21 cellular contexts compared by ENCODE assay signal in genomic region chr19:33207903-33208302, GRCh38. TPM values are rescaled to one million over a fixed set of nuclear protein-coding genes. Genes with fewer than 3 reads are reported as not detected.
DNase-seq lines count a peak whose midpoint lies in the region; ATAC-seq, FAIRE-seq and TF ChIP-seq lines count a peak whose summit lies in the region.
"Had no signal": no experiment of that assay in that cellular context is flagged by ENCODE, and none has a peak within 500 bp of the region (broad histone marks: within the 10 kb centered on the region; RNA-seq: fewer than 3 reads in every experiment).

No MANE protein-coding gene starts in this region.

- peak; percentile 66 to 85 (median 77) for ATAC-seq in right lobe of liver
- no peak for ATAC-seq in stimulated activated effector memory CD8-positive, alpha-beta T cell treated with anti-CD3 and anti-CD28 coated beads, Interleukin-12 subunit alpha, Interleukin-12 subunit beta, amount 100 ng/mL, for 72 hours
- ATAC-seq: GM12878 had no signal

- TF ChIP-seq POLR2A in right lobe of liver (IDR thresholded peaks at IDR 0.05), result no peak

- DNase-seq in H7 (peak; percentile 36), kidney (peak; percentile 45), right lobe of liver (peak; percentile 44 to 84 (median 80)), SKM-1 treated with dmso at 0.1 percent for 144 hours (lab: John Stamatoyannopoulos, UW; ENCODE audit: unreplicated experiment) (no peak)
- no peak for DNase-seq in stimulated activated CD4-positive, alpha-beta T cell treated with anti-CD3 and anti-CD28 coated beads, Interleukin-12 subunit alpha, Interleukin-12 subunit beta, amount 100 ng/mL, for 4 hours
- DNase-seq in stimulated activated effector memory CD8-positive, alpha-beta T cell treated with anti-CD3 and anti-CD28 coated beads, Interleukin-12 subunit alpha, Interleukin-12 subunit beta, amount 100 ng/mL, for 72 hours (ENCODE audit: low spot score in 2 of 2), result no peak
- DNase-seq: ACHN; BE2C; CD4-positive, alpha-beta memory T cell; DND-41; EL; GM23248; HCEC 1CT; HFFc6 had no signal

- 40% methylated on average over 3 of the region's 9 CpGs for WGBS in right lobe of liver (ENCODE audit: insufficient coverage, low coverage, low lambda C conversion rate, missing lambda C conversion rate)

- no peak overlapping the region for H3K27ac Mint-ChIP-seq in stimulated activated effector memory CD8-positive, alpha-beta T cell treated with anti-CD3 and anti-CD28 coated beads, Interleukin-12 subunit alpha, Interleukin-12 subunit beta, amount 100 ng/mL, for 72 hours
- H3K27ac Mint-ChIP-seq: CD4-positive, alpha-beta memory T cell; HFFc6; IgD-negative memory B cell had no signal

- intact Hi-C loops in kidney (cut with DNase I), result no loop called here
- intact Hi-C loops in right lobe of liver (cut with DNase I), result no loop called here

- H3K9me3 ChIP-seq in kidney (ENCODE audit: control insufficient read depth in 1 of 2, low read length in 2 of 2) (no peaks in the 10 kb centered on the region), right lobe of liver (no peaks in the 10 kb centered on the region)
- H3K9me3 ChIP-seq: BE2C had no signal

- H3K4me1 ChIP-seq in kidney (ENCODE audit: control insufficient read depth in 1 of 2, insufficient read depth in 1 of 2, low read depth in 1 of 2, low read length in 2 of 2), result peaks cover 0 to 4% of the 10 kb centered on the region in 2 donors
- H3K4me1 ChIP-seq in right lobe of liver, result peaks cover 0 to 25% (median 0%) of the 10 kb centered on the region in 4 donors
- H3K4me1 ChIP-seq: BE2C had no signal

- H3K36me3 ChIP-seq in H7 (replicated peaks; ENCODE audit: control insufficient read depth, insufficient read depth, low read length) (peaks cover 4% of the 10 kb centered on the region), kidney (ENCODE audit: control insufficient read depth in 1 of 2, insufficient read depth in 2 of 2, low read length in 2 of 2) (peaks cover 0 to 4% of the 10 kb centered on the region in 2 donors), right lobe of liver (peaks cover 0 to 4% (median 0%) of the 10 kb centered on the region in 4 donors)

- no peak for FAIRE-seq in kidney (lab: Jason Lieb, UNC)
- FAIRE-seq: A204.1, GM12878, HTR-8/SVneo had no signal

- no peaks in the 10 kb centered on the region for H3K27me3 ChIP-seq in H7 (ENCODE audit: control insufficient read depth, insufficient read depth, low read length)
- H3K27me3 ChIP-seq in right lobe of liver, result no peaks in the 10 kb centered on the region
- H3K27me3 ChIP-seq: BE2C had no signal

- no peaks in the 10 kb centered on the region for H3K9me3 Mint-ChIP-seq in stimulated activated effector memory CD8-positive, alpha-beta T cell treated with anti-CD3 and anti-CD28 coated beads, Interleukin-12 subunit alpha, Interleukin-12 subunit beta, amount 100 ng/mL, for 72 hours
- H3K9me3 Mint-ChIP-seq: CD14-positive monocyte; CD4-positive, alpha-beta memory T cell; HFFc6; IgD-negative memory B cell had no signal

- no peak for TF ChIP-seq CTCF in kidney (IDR thresholded peaks at IDR 0.05; ENCODE audit: borderline replicate concordance, extremely low read depth, insufficient read depth)
- no peak for TF ChIP-seq CTCF in right lobe of liver (IDR thresholded peaks at IDR 0.05)

- no peaks in the 10 kb centered on the region for H3K36me3 Mint-ChIP-seq in stimulated activated effector memory CD8-positive, alpha-beta T cell treated with anti-CD3 and anti-CD28 coated beads, Interleukin-12 subunit alpha, Interleukin-12 subunit beta, amount 100 ng/mL, for 72 hours
- H3K36me3 Mint-ChIP-seq: CD4-positive, alpha-beta memory T cell; IgD-negative memory B cell had no signal

- no peaks in the 10 kb centered on the region for H3K4me1 Mint-ChIP-seq in stimulated activated effector memory CD8-positive, alpha-beta T cell treated with anti-CD3 and anti-CD28 coated beads, Interleukin-12 subunit alpha, Interleukin-12 subunit beta, amount 100 ng/mL, for 72 hours
- H3K4me1 Mint-ChIP-seq: CD4-positive, alpha-beta memory T cell; IgD-negative memory B cell had no signal

- no peak overlapping the region for H3K27ac ChIP-seq in kidney (ENCODE audit: low read depth in 2 of 2, low read length in 2 of 2)
- no peak overlapping the region for H3K27ac ChIP-seq in right lobe of liver
- H3K27ac ChIP-seq: GM23248 had no signal

- no peak overlapping the region for H3K9ac ChIP-seq in kidney (ENCODE audit: low read length in 2 of 2)
- H3K9ac ChIP-seq: GM23248 had no signal

- no peak overlapping the region for H3K4me3 Mint-ChIP-seq in stimulated activated effector memory CD8-positive, alpha-beta T cell treated with anti-CD3 and anti-CD28 coated beads, Interleukin-12 subunit alpha, Interleukin-12 subunit beta, amount 100 ng/mL, for 72 hours
- H3K4me3 Mint-ChIP-seq: CD4-positive, alpha-beta memory T cell; HFFc6; IgD-negative memory B cell had no signal

- H3K4me3 ChIP-seq in H7 (ENCODE audit: insufficient read depth, low read depth, low read length), result no peak overlapping the region
- H3K4me3 ChIP-seq in kidney (ENCODE audit: low read length in 2 of 2), result no peak overlapping the region
- H3K4me3 ChIP-seq in right lobe of liver, result no peak overlapping the region
- H3K4me3 ChIP-seq: GM12878, GM23248 had no signal

RNA-seq across cellular contexts. Expression of gene LRP3, which starts 13.8 kb away (rescaled TPM):
- 54.8 and 57.7 TPM in 2 replicates for total RNA-seq in H7 (2014; rRNA removed; shearing (Covaris generic))
- total RNA-seq in kidney, result 23.8 TPM
- 13.9 TPM for polyA plus RNA-seq in kidney (ENCODE audit: insufficient read depth, low read depth, low replicate concordance)
- total RNA-seq in right lobe of liver, result 10 to 100 TPM; 25.2 to 40.7 (median 33.7) TPM
- polyA plus RNA-seq: CD4-positive, alpha-beta memory T cell; IgD-negative memory B cell had no signal

RNA-seq across cellular contexts. Expression of gene SLC7A10, which starts 17.7 kb away (rescaled TPM):
- total RNA-seq in H7 (2014; rRNA removed; shearing (Covaris generic)), result 2.4 and 3.0 TPM in 2 replicates
- not detected for total RNA-seq in kidney
- 0.41 TPM for polyA plus RNA-seq in kidney (ENCODE audit: insufficient read depth, low read depth, low replicate concordance)
- not detected for total RNA-seq in right lobe of liver
- total RNA-seq: CD4-positive, alpha-beta memory T cell; G401; GM12878; GM23248; H4; HFFc6 had no signal
- polyA plus RNA-seq: CD14-positive monocyte; CD4-positive, alpha-beta memory T cell; GM12878; GM23248; IgD-negative memory B cell had no signal

Comparison
In these comparisons a context has a peak if more than half of its experiments do, and no peak if none do; other contexts are left out.
1. DNase-seq: peak in H7 (single experiment), kidney (single experiment) and right lobe of liver (3 of 3); none in SKM-1 treated with dmso at 0.1 percent for 144 hours (single experiment), stimulated activated CD4-positive, alpha-beta T cell treated with anti-CD3 and anti-CD28 coated beads, Interleukin-12 subunit alpha, Interleukin-12 subunit beta, amount 100 ng/mL, for 4 hours (single experiment) and stimulated activated effector memory CD8-positive, alpha-beta T cell treated with anti-CD3 and anti-CD28 coated beads, Interleukin-12 subunit alpha, Interleukin-12 subunit beta, amount 100 ng/mL, for 72 hours (0 of 2).